Comparison of ENCODE assay signal across 1 cellular context in the genomic region with DNA sequence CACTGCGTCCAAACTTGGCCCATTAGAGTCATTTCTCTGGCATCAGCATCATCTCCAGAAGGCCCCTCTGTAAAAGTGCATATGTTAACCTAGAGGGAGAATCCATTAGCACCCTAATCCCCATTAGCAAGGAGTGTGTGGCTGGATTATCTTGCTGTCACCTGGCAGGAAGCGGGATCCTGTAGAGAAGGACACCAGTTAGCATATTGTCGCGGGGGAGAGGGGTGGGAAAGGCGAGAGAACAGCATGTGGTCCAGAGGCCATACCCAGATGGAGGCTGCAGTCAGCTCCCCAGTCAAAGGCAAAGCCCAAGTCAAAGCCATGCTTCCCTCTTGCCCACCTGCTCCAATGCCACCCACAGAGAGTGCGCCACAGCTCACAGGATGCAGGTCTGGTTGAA.
A peak's percentile ranks its signal among the peaks of the same experiment; 100 is the strongest.
TF ChIP-seq lines count a peak whose summit lies in the region.

No MANE protein-coding gene starts in this region.

TF ChIP-seq in HEK293, 187 proteins besides CTCF, POLR2A, EP300 and RAD21 (continued from another document):
- TF ChIP-seq, protein P1, sequence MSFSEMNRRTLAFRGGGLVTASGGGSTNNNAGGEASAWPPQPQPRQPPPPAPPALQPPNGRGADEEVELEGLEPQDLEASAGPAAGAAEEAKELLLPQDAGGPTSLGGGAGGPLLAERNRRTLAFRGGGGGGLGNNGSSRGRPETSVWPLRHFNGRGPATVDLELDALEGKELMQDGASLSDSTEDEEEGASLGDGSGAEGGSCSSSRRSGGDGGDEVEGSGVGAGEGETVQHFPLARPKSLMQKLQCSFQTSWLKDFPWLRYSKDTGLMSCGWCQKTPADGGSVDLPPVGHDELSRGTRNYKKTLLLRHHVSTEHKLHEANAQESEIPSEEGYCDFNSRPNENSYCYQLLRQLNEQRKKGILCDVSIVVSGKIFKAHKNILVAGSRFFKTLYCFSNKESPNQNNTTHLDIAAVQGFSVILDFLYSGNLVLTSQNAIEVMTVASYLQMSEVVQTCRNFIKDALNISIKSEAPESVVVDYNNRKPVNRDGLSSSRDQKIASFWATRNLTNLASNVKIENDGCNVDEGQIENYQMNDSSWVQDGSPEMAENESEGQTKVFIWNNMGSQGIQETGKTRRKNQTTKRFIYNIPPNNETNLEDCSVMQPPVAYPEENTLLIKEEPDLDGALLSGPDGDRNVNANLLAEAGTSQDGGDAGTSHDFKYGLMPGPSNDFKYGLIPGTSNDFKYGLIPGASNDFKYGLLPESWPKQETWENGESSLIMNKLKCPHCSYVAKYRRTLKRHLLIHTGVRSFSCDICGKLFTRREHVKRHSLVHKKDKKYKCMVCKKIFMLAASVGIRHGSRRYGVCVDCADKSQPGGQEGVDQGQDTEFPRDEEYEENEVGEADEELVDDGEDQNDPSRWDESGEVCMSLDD (tag by site-specific recombination; IDR thresholded peaks at IDR 0.05) = no peak
- peak; percentile 75 for TF ChIP-seq ZIC2 (tag by site-specific recombination; IDR thresholded peaks at IDR 0.05)
